9 cellular contexts compared by ENCODE assay signal in genomic region chr14:106185837-106186233, GRCh38.
A peak's percentile ranks its signal among the peaks of the same experiment; 100 is the strongest.
DNase-seq lines count a peak whose midpoint lies in the region; ATAC-seq and TF ChIP-seq lines count a peak whose summit lies in the region.
"Had no signal": no experiment of that assay in that cellular context is flagged by ENCODE, and none has a peak within 500 bp of the region (broad histone marks: within the 10 kb centered on the region; RNA-seq: fewer than 3 reads in every experiment).

No MANE protein-coding gene starts in this region.

- no peak for TF ChIP-seq CTCF in Caco-2 (IDR thresholded peaks at IDR 0.05; ENCODE audit: insufficient read depth in 1 of 2, low read depth in 1 of 2, low read length in 1 of 2, severe bottlenecking in 1 of 2, unreplicated experiment in 1 of 2)

- POLR2A ChIA-PET in Caco-2 (lab: Charles Lee), result no interaction called here

- peaks cover 41% of the 10 kb centered on the region for H3K4me1 Mint-ChIP-seq in Caco-2 (ENCODE audit: low read depth, unreplicated experiment)

- no peaks in the 10 kb centered on the region for H3K36me3 Mint-ChIP-seq in Caco-2 (ENCODE audit: insufficient read depth, unreplicated experiment)

- H3K4me3 Mint-ChIP-seq in Caco-2 (ENCODE audit: unreplicated experiment), result peak overlapping the region; percentile 9

- H3K9me3 ChIP-seq in Caco-2, result no peaks in the 10 kb centered on the region

- H3K9me3 Mint-ChIP-seq in Caco-2 (ENCODE audit: unreplicated experiment), result no peaks in the 10 kb centered on the region

- ATAC-seq in HG03139 (IDR thresholded peaks at IDR 0.05; ENCODE audit: unreplicated experiment), result no peak
- ATAC-seq in esophagus mucosa, result no peak

- CTCF ChIA-PET in Caco-2 (lab: Charles Lee), result no interaction called here

- no peak overlapping the region for H3K4me3 ChIP-seq in Caco-2 (ENCODE audit: low read depth, low read length)

- H3K36me3 ChIP-seq in Caco-2 (ENCODE audit: control insufficient read depth, insufficient read depth, low read length), result no peaks in the 10 kb centered on the region

- peaks cover 48% of the 10 kb centered on the region for H3K4me1 ChIP-seq in Caco-2

- DNase-seq in Caco-2 (no peak), T follicular helper cell (ENCODE audit: low read depth) (peak; percentile 56), KG1 (lab: John Stamatoyannopoulos, UW) (no peak), cerebellar cortex (ENCODE audit: low spot score) (no peak)
- peak; percentile 55 for DNase-seq in activated T-helper 9 cell treated with anti-CD3 and anti-CD28 coated beads, Interleukin-2, amount 50 U/mL, for 16 hours (ENCODE audit: low read depth)
- peak; percentile 70 to 74 for DNase-seq in stimulated activated CD4-positive, alpha-beta T cell treated with anti-CD3 and anti-CD28 coated beads, Interleukin-2, amount 100 ng/mL, for 24 hours
- DNase-seq: NCI-H2107 had no signal

- H3K27me3 Mint-ChIP-seq in Caco-2 (ENCODE audit: insufficient read depth, unreplicated experiment), result no peaks in the 10 kb centered on the region

- H3K27me3 ChIP-seq in Caco-2 (replicated peaks; ENCODE audit: control insufficient read depth, insufficient read depth, low read length), result no peaks in the 10 kb centered on the region

- no TSS peak for BruUV-seq in Caco-2 (replicated peaks; lab: Mats Ljungman, UMichigan)

- intact Hi-C loops in Caco-2 (cut with micrococcal nuclease; ENCODE audit: unreplicated experiment), result loop anchor here (2.0 kb wide), 1 partner anchor 21 kb away; no protein-coding TSS in a partner anchor

- peak overlapping the region; percentile 42 for H3K27ac Mint-ChIP-seq in Caco-2 (ENCODE audit: unreplicated experiment)

Comparison
In these comparisons a context has a peak if more than half of its experiments do, and no peak if none do; other contexts are left out.
1. DNase-seq: peak in T follicular helper cell (single experiment), activated T-helper 9 cell treated with anti-CD3 and anti-CD28 coated beads, Interleukin-2, amount 50 U/mL, for 16 hours (single experiment) and stimulated activated CD4-positive, alpha-beta T cell treated with anti-CD3 and anti-CD28 coated beads, Interleukin-2, amount 100 ng/mL, for 24 hours (2 of 2); none in Caco-2 (0 of 2), KG1 (single experiment) and cerebellar cortex (single experiment).